In the genomic region with DNA sequence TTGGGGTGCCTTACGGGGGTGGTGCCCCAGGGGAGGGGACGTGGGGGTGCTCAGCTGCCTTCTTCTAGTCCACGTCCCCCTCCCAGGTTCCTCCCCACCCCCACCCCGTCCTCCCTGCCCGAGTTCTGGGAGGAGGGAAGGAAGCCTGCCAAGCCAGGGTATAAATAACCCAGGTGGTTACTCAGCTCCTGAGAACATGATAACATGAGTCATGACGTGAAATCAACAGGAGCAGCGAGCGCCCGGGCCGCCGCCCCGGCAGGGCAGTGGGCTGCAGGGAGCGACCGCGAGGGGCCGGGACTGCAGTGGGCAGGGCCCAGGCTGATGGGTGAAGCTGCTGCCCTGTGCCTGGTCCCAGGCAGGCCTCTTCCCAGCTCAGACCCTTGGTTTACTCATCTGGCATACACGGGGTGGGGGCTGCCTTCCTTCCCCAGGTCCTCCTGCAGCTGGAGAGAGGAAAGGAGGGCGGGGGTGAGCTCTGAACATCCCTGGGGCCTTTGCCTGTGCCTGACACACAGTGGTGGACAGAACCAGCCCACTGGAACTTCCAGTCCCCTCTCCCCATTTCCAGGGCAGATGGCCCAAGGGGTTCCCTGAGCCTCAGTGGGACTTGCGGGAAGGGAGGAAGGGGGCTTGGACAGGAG, we compare ENCODE assay signal across 9 cellular contexts. TPM values are rescaled to one million over a fixed set of nuclear protein-coding genes. Genes with fewer than 3 reads are reported as not detected.
DNase-seq lines count a peak whose midpoint lies in the region; ATAC-seq and TF ChIP-seq lines count a peak whose summit lies in the region.
"Had no signal": no experiment of that assay in that cellular context is flagged by ENCODE, and none has a peak within 500 bp of the region (broad histone marks: within the 10 kb centered on the region; RNA-seq: fewer than 3 reads in every experiment).

No MANE protein-coding gene starts in this region.

- no peaks in the 10 kb centered on the region for H3K36me3 Mint-ChIP-seq in activated naive CD4-positive, alpha-beta T cell treated with anti-CD3 and anti-CD28 coated beads for 36 hours (ENCODE audit: low read depth)

- H3K9me3 ChIP-seq in cardiac muscle cell (ENCODE audit: low read depth) (no peaks in the 10 kb centered on the region), skeletal muscle tissue (ENCODE audit: control insufficient read depth in 3 of 3, low read length in 3 of 3) (no peaks in the 10 kb centered on the region)

- H3K4me1 Mint-ChIP-seq in activated naive CD4-positive, alpha-beta T cell treated with anti-CD3 and anti-CD28 coated beads for 36 hours (ENCODE audit: low read depth): peaks cover 26% of the 10 kb centered on the region

- H3K27ac ChIP-seq in cardiac muscle cell (peak overlapping the region; percentile 74), skeletal muscle tissue (ENCODE audit: low read depth, low read length) (peak overlapping the region; percentile 100)

- H3K4me1 ChIP-seq in cardiac muscle cell (ENCODE audit: low read depth): peaks cover 37% of the 10 kb centered on the region
- H3K4me1 ChIP-seq in skeletal muscle tissue (ENCODE audit: control insufficient read depth in 3 of 3, insufficient read depth in 3 of 3, low read length in 3 of 3): peaks cover 46 to 77% (median 60%) of the 10 kb centered on the region in 3 donors

- no peak for ATAC-seq in GM19035 (IDR thresholded peaks at IDR 0.05; ENCODE audit: unreplicated experiment)
- no peak for ATAC-seq in HG02763 (IDR thresholded peaks at IDR 0.05; ENCODE audit: unreplicated experiment)
- ATAC-seq in HG03025 (IDR thresholded peaks at IDR 0.05; ENCODE audit: low FRiP score, unreplicated experiment): no peak

- no peak overlapping the region for H3K27ac Mint-ChIP-seq in activated naive CD4-positive, alpha-beta T cell treated with anti-CD3 and anti-CD28 coated beads for 36 hours

- H3K4me3 Mint-ChIP-seq in activated naive CD4-positive, alpha-beta T cell treated with anti-CD3 and anti-CD28 coated beads for 36 hours: no peak overlapping the region
- H3K4me3 Mint-ChIP-seq: neural crest cell had no signal

- H3K4me3 ChIP-seq in cardiac muscle cell (no peak overlapping the region), skeletal muscle tissue (ENCODE audit: low read length in 3 of 3) (peak overlapping the region; percentile 48 to 71 (median 68))

- DNase-seq in EH (ENCODE audit: low read depth) (peak; percentile 85), M059J (ENCODE audit: low read depth) (peak; percentile 92), cardiac muscle cell (ENCODE audit: low read depth in 1 of 2, low spot score in 1 of 2) (peak; percentile 70 to 88)
- DNase-seq in activated naive CD4-positive, alpha-beta T cell treated with anti-CD3 and anti-CD28 coated beads for 36 hours: peak; percentile 68

- no peaks in the 10 kb centered on the region for H3K9me3 Mint-ChIP-seq in activated naive CD4-positive, alpha-beta T cell treated with anti-CD3 and anti-CD28 coated beads for 36 hours
- H3K9me3 Mint-ChIP-seq: neural crest cell had no signal

- H3K27me3 Mint-ChIP-seq in activated naive CD4-positive, alpha-beta T cell treated with anti-CD3 and anti-CD28 coated beads for 36 hours (ENCODE audit: low read depth): peaks cover 8% of the 10 kb centered on the region

- CTCF ChIA-PET in activated naive CD4-positive, alpha-beta T cell treated with anti-CD3 and anti-CD28 coated beads for 36 hours (lab: Charles Lee): no interaction called here

- H3K9ac ChIP-seq in skeletal muscle tissue (ENCODE audit: low read depth in 1 of 3, low read length in 3 of 3): peak overlapping the region; percentile 95 to 99 (median 95)

- TF ChIP-seq CTCF in cardiac muscle cell (IDR thresholded peaks at IDR 0.05; ENCODE audit: low read depth, low read length): no peak

- H3K27me3 ChIP-seq in cardiac muscle cell: no peaks in the 10 kb centered on the region
- peaks cover 0 to 2% (median 0%) of the 10 kb centered on the region in 3 donors for H3K27me3 ChIP-seq in skeletal muscle tissue (ENCODE audit: control insufficient read depth in 3 of 3, insufficient read depth in 3 of 3, low read length in 3 of 3)

- H3K36me3 ChIP-seq in cardiac muscle cell (no peaks in the 10 kb centered on the region), skeletal muscle tissue (ENCODE audit: control insufficient read depth in 3 of 3, insufficient read depth in 3 of 3, low read length in 3 of 3) (no peaks in the 10 kb centered on the region)

- intact Hi-C loops in activated naive CD4-positive, alpha-beta T cell treated with anti-CD3 and anti-CD28 coated beads for 36 hours (cut with micrococcal nuclease): loop anchor here (2.0 kb wide), 1 partner anchor 13 kb away; no protein-coding TSS in a partner anchor

RNA-seq across cellular contexts. Expression of gene PDGFB, which starts 8.8 kb away (rescaled TPM):
- 4.5 and 7.2 TPM in 2 replicates for total RNA-seq in M059J (2014; rRNA removed; shearing (Covaris generic))
- 1 to 10 TPM; 3.8 to 3.9 TPM for total RNA-seq in activated naive CD4-positive, alpha-beta T cell treated with anti-CD3 and anti-CD28 coated beads for 36 hours
- 15.3 and 18.2 TPM in 2 replicates for total RNA-seq in cardiac muscle cell
- 8.6 and 9.8 TPM in 2 replicates for polyA plus RNA-seq in cardiac muscle cell
- 8.9 TPM for total RNA-seq in skeletal muscle tissue
